ENCODE assay signal across 9 cellular contexts in the genomic region with DNA sequence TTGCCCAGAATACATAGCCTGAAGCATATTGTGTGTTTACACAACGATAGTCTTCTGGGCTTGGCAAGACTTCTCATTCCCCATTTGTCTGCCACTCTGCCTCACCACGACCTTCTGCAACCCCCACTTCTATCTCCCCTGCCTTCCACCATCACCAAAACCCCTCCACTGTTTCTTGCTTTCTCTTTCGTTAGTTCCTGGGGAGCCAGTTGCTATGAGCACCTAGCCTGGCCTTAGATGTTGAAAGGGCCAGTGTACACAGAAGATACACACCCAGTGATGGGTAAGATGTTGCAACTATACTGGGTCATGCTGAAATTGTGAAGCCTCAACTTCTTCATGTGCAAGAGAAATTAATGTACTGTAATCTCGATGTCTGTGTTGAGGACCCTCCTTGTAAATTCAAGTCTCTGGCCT. TPM values are rescaled to one million over a fixed set of nuclear protein-coding genes. Genes with fewer than 3 reads are reported as not detected.
A peak's percentile ranks its signal among the peaks of the same experiment; 100 is the strongest.
DNase-seq lines count a peak whose midpoint lies in the region; ATAC-seq and TF ChIP-seq lines count a peak whose summit lies in the region.
"Had no signal": no experiment of that assay in that cellular context is flagged by ENCODE, and none has a peak within 500 bp of the region (broad histone marks: within the 10 kb centered on the region; RNA-seq: fewer than 3 reads in every experiment).

No MANE protein-coding gene starts in this region.

- H3K27me3 ChIP-seq in neuron (ENCODE audit: insufficient read depth, low read length): no peaks in the 10 kb centered on the region
- H3K27me3 ChIP-seq: cardiac muscle cell had no signal

- no peaks in the 10 kb centered on the region for H3K9me3 ChIP-seq in neuron (ENCODE audit: low read length)

- ATAC-seq in Right ventricle myocardium inferior (no peak), GM18511 (IDR thresholded peaks at IDR 0.05; ENCODE audit: unreplicated experiment) (no peak)

- H2AFZ ChIP-seq in neuron (ENCODE audit: low read depth, low read length): no peak overlapping the region

- peak overlapping the region; percentile 98 for H3K4me3 ChIP-seq in neuron (ENCODE audit: low read length)

- no peak for TF ChIP-seq CTCF in GM13976 (IDR thresholded peaks at IDR 0.05; ENCODE audit: borderline replicate concordance, control extremely low read depth, extremely low read depth, insufficient read depth, missing control alignments)
- TF ChIP-seq CTCF in GM10248 (IDR thresholded peaks at IDR 0.05; ENCODE audit: control extremely low read depth, extremely low read depth, low read depth, missing control alignments): no peak

- CTCF ChIA-PET in GM10248 (lab: Yijun Ruan, JAX): no interaction called here

- peak; percentile 29 for DNase-seq in GM13976 (ENCODE audit: low spot score)
- DNase-seq in NCI-H69 (lab: John Stamatoyannopoulos, UW): peak; percentile 94
- no peak for DNase-seq in caudate nucleus (lab: John Stamatoyannopoulos, UW)
- DNase-seq in Right ventricle myocardium inferior (ENCODE audit: missing footprints): no peak
- DNase-seq in GM10248 (ENCODE audit: extremely low spot score): no peak
- no peak for DNase-seq in G401 (ENCODE audit: low spot score)

- H3K36me3 ChIP-seq in neuron (ENCODE audit: insufficient read depth, low read length): no peaks in the 10 kb centered on the region
- H3K36me3 ChIP-seq: cardiac muscle cell had no signal

- in situ Hi-C loops in GM13976 (cut with MboI; ENCODE audit: low sequenced_read_pairs, unreplicated experiment): no loop called here
- in situ Hi-C loops in G401 (cut with HindIII; ENCODE audit: low sequenced_read_pairs): no loop called here

- peaks cover 18% of the 10 kb centered on the region for H3K4me1 ChIP-seq in neuron (ENCODE audit: insufficient read depth, low read length)

- POLR2A ChIA-PET in GM10248 (lab: Yijun Ruan, JAX): no interaction called here

- peak overlapping the region; percentile 83 for H3K27ac ChIP-seq in caudate nucleus (ENCODE audit: low read depth, low read length)
- H3K27ac ChIP-seq: cardiac muscle cell had no signal

- intact Hi-C loops in Right ventricle myocardium inferior (cut with DNase I): no loop called here

RNA-seq across cellular contexts. Expression of gene RNF145, which starts 1.0 kb away (rescaled TPM):
- 21.9 TPM for total RNA-seq in Right ventricle myocardium inferior
- total RNA-seq in G401 (2014; rRNA removed; shearing (Covaris generic)): 68.6 and 69.0 TPM in 2 replicates

RNA-seq across cellular contexts. Expression of gene UBLCP1, which starts 52.8 kb away (rescaled TPM):
- total RNA-seq in Right ventricle myocardium inferior: 14.6 TPM
- 40.7 and 69.8 TPM in 2 replicates for total RNA-seq in G401 (2014; rRNA removed; shearing (Covaris generic))

Comparison
In these comparisons a context has a peak if more than half of its experiments do, and no peak if none do; other contexts are left out.
1. DNase-seq: peak in GM13976 (single experiment) and NCI-H69 (single experiment); none in caudate nucleus (0 of 61), Right ventricle myocardium inferior (single experiment), GM10248 (single experiment) and G401 (single experiment).